ENCODE assay signal across 5 cellular contexts in the genomic region with DNA sequence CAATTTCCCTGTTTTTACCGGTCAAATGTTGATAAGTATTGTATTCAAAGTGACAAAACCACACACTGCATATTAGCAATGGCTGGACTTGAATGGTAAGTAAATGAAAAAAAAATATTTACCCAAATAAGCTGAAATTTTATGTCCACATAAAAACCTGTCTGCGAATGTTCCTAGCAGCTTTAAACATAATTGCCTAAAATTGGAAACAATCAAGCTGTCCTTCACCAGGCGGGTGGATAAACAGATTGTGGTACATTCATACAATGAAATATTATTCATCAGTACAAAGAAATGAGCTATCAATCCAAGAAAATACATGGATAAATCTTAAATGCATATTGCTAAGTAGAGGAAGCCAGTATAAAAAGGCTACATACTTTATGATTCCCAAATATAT.
"Had no signal": no experiment of that assay in that cellular context is flagged by ENCODE, and none has a peak within 500 bp of the region (broad histone marks: within the 10 kb centered on the region; RNA-seq: fewer than 3 reads in every experiment).

No MANE protein-coding gene starts in this region.

- H3K4me2 ChIP-seq: GM23338 had no signal

- DNase-seq: H9, HCEC 1CT, IMR-90 had no signal

- H3K4me3 ChIP-seq: GM23338, K562 had no signal

- H2AFZ ChIP-seq: GM23338 had no signal
